In genomic region chr1:11729155-11729497, GRCh38 we compare ENCODE assay signal across 24 cellular contexts. TPM values are rescaled to one million over a fixed set of nuclear protein-coding genes. Genes with fewer than 3 reads are reported as not detected.
A peak's percentile ranks its signal among the peaks of the same experiment; 100 is the strongest.
DNase-seq lines count a peak whose midpoint lies in the region; ATAC-seq, FAIRE-seq and TF ChIP-seq lines count a peak whose summit lies in the region.
"Had no signal": no experiment of that assay in that cellular context is flagged by ENCODE, and none has a peak within 500 bp of the region (broad histone marks: within the 10 kb centered on the region; RNA-seq: fewer than 3 reads in every experiment).

No MANE protein-coding gene starts in this region.

- H3K27me3 Mint-ChIP-seq in astrocyte (ENCODE audit: low read depth, unreplicated experiment) (peaks cover 7% of the 10 kb centered on the region), natural killer cell (ENCODE audit: low read depth in 2 of 2) (no peaks in the 10 kb centered on the region), Calu3 (ENCODE audit: unreplicated experiment) (no peaks in the 10 kb centered on the region)
- H3K27me3 Mint-ChIP-seq: activated B cell treated with CpG ODN at 0.5 μM for 24 hours; activated naive CD4-positive, alpha-beta T cell treated with anti-CD3 and anti-CD28 coated beads, Interleukin-2, amount 50 U/mL, for 24 hours; activated T-helper 17 cell treated with anti-CD3 and anti-CD28 coated beads, Interleukin-2, amount 50 U/mL, for 72 hours had no signal

- 7% methylated on average over 5 of the region's 11 CpGs for WGBS in HepG2 (ENCODE audit: low lambda C conversion rate)
- 64% methylated on average over 3 of the region's 11 CpGs for WGBS in right lobe of liver (ENCODE audit: insufficient coverage, low coverage, low lambda C conversion rate, missing lambda C conversion rate)

- CTCF ChIA-PET in HepG2 (lab: Yijun Ruan, JAX; ENCODE audit: low intra/inter-chr PET ratio, low total read pairs): no interaction called here
- CTCF ChIA-PET in Calu3 (lab: Charles Lee): no interaction called here

- FAIRE-seq in HepG2 (lab: Jason Lieb, UNC) (no peak), astrocyte (lab: Jason Lieb, UNC) (no peak)
- FAIRE-seq: D721Med, kidney had no signal

- no peak overlapping the region for H3K27ac Mint-ChIP-seq in astrocyte (ENCODE audit: unreplicated experiment)
- peak overlapping the region; percentile 88 to 95 for H3K27ac Mint-ChIP-seq in natural killer cell
- no peak overlapping the region for H3K27ac Mint-ChIP-seq in Calu3 (ENCODE audit: unreplicated experiment)
- H3K27ac Mint-ChIP-seq: activated B cell treated with CpG ODN at 0.5 μM for 24 hours; activated T-helper 17 cell treated with anti-CD3 and anti-CD28 coated beads, Interleukin-2, amount 50 U/mL, for 72 hours; T-helper 2 cell treated with Interferon-gamma antibody and Interleukin-4, amounts not matched to agents 5 μg/mL and 100 μg/mL, for 36 hours had no signal

- H3K9ac ChIP-seq in HepG2 (ENCODE audit: insufficient read depth, low read depth, low read length) (no peak overlapping the region), astrocyte (ENCODE audit: low read length) (no peak overlapping the region)

- TF ChIP-seq EP300 in HepG2 (IDR thresholded peaks at IDR 0.05; ENCODE audit: low read depth in 2 of 2, low read length in 2 of 2) (no peak), HepG2 (CRISPR knock-in tag; IDR thresholded peaks at IDR 0.05; ENCODE audit: borderline replicate concordance) (no peak)

- no peak overlapping the region for H3K4me3 ChIP-seq in HepG2 (replicated peaks in 1 of 3; ENCODE audit: insufficient read depth in 1 of 3, low read depth in 2 of 3, low read length in 3 of 3)
- H3K4me3 ChIP-seq in right lobe of liver: no peak overlapping the region
- H3K4me3 ChIP-seq in astrocyte (ENCODE audit: insufficient read depth, low read depth, low read length): no peak overlapping the region
- H3K4me3 ChIP-seq in vagina: no peak overlapping the region

- POLR2A ChIA-PET in HepG2 (lab: Yijun Ruan, JAX): no interaction called here

- TF ChIP-seq RAD21 in HepG2 (CRISPR knock-in tag; IDR thresholded peaks at IDR 0.05): no peak

- H3K9me3 Mint-ChIP-seq in astrocyte (ENCODE audit: unreplicated experiment) (no peaks in the 10 kb centered on the region), natural killer cell (no peaks in the 10 kb centered on the region), Calu3 (ENCODE audit: low read depth, unreplicated experiment) (no peaks in the 10 kb centered on the region)
- H3K9me3 Mint-ChIP-seq: activated B cell treated with CpG ODN at 0.5 μM for 24 hours; activated naive CD4-positive, alpha-beta T cell treated with anti-CD3 and anti-CD28 coated beads, Interleukin-2, amount 50 U/mL, for 24 hours; activated T-helper 17 cell treated with anti-CD3 and anti-CD28 coated beads, Interleukin-2, amount 50 U/mL, for 72 hours; T-helper 2 cell treated with Interferon-gamma antibody and Interleukin-4, amounts not matched to agents 5 μg/mL and 100 μg/mL, for 36 hours had no signal

- no peak overlapping the region for H3K27ac ChIP-seq in HepG2 (ENCODE audit: extremely low read length, insufficient read depth, low read length)
- peak overlapping the region in 1 of 3 donors; percentile 13 for H3K27ac ChIP-seq in right lobe of liver
- no peak overlapping the region for H3K27ac ChIP-seq in astrocyte (ENCODE audit: low read depth, low read length)
- no peak overlapping the region for H3K27ac ChIP-seq in vagina
- H3K27ac ChIP-seq: epithelial cell of prostate had no signal

- H3K36me3 Mint-ChIP-seq in astrocyte (ENCODE audit: low read depth, unreplicated experiment) (no peaks in the 10 kb centered on the region), natural killer cell (no peaks in the 10 kb centered on the region), Calu3 (ENCODE audit: insufficient read depth, unreplicated experiment) (no peaks in the 10 kb centered on the region)
- H3K36me3 Mint-ChIP-seq: activated naive CD4-positive, alpha-beta T cell treated with anti-CD3 and anti-CD28 coated beads, Interleukin-2, amount 50 U/mL, for 24 hours had no signal

- DNase-seq in HepG2 (ENCODE audit: low spot score) (no peak), right lobe of liver (no peak), astrocyte (ENCODE audit: low read depth) (no peak), natural killer cell (no peak), vagina (ENCODE audit: extremely low spot score in 2 of 2) (no peak), Calu3 (no peak), RKO (ENCODE audit: low spot score) (no peak)
- DNase-seq in central memory CD4-positive, alpha-beta T cell: no peak
- DNase-seq: activated B cell treated with CpG ODN at 0.5 μM for 24 hours; activated CD8-positive, alpha-beta memory T cell treated with anti-CD3 and anti-CD28 coated beads, Interleukin-2, amount 50 U/mL, for 4 hours; cerebellar nuclear complex; EL; glutamatergic neuron; kidney; NCI-H1694; NCI-H2171 treated with DMSO at 0.1 percent for 48 hours; stimulated activated CD8-positive, alpha-beta memory T cell treated with anti-CD3 and anti-CD28 coated beads, Interleukin-4, amount 100 ng/mL, for 48 hours had no signal

- H3K4me2 ChIP-seq in HepG2 (ENCODE audit: low read depth, low read length) (peak overlapping the region; percentile 64; the same call in 1 of the 2 replicates), astrocyte (ENCODE audit: low read length) (peak overlapping the region; percentile 1)

- no peak for TF ChIP-seq CTCF in HepG2 (CRISPR knock-in tag; IDR thresholded peaks at IDR 0.05)
- TF ChIP-seq CTCF in right lobe of liver (IDR thresholded peaks at IDR 0.05): no peak
- no peak for TF ChIP-seq CTCF in astrocyte (IDR thresholded peaks at IDR 0.05; ENCODE audit: insufficient read depth, low read depth, low read length)
- TF ChIP-seq CTCF in natural killer cell (IDR thresholded peaks at IDR 0.05): no peak
- TF ChIP-seq CTCF in vagina (IDR thresholded peaks at IDR 0.05): no peak
- TF ChIP-seq CTCF in Calu3 (IDR thresholded peaks at IDR 0.05; ENCODE audit: unreplicated experiment): no peak

- H3K4me1 ChIP-seq in HepG2 (ENCODE audit: insufficient read depth, low read length) (peaks cover 45% of the 10 kb centered on the region), right lobe of liver (peaks cover 0 to 5% (median 0%) of the 10 kb centered on the region in 4 donors), astrocyte (ENCODE audit: insufficient read depth, low read length) (peaks cover 16% of the 10 kb centered on the region), vagina (peaks cover 37% of the 10 kb centered on the region)

- peaks cover 23% of the 10 kb centered on the region for H3K4me1 Mint-ChIP-seq in astrocyte (ENCODE audit: low read depth, unreplicated experiment)
- peaks cover 41 to 44% of the 10 kb centered on the region in 2 donors for H3K4me1 Mint-ChIP-seq in natural killer cell
- no peaks in the 10 kb centered on the region for H3K4me1 Mint-ChIP-seq in Calu3 (ENCODE audit: low read depth, unreplicated experiment)

- H3K36me3 ChIP-seq in HepG2 (replicated peaks in 1 of 2; ENCODE audit: control insufficient read depth in 1 of 2, insufficient read depth in 2 of 2, low read length in 2 of 2) (no peaks in the 10 kb centered on the region), right lobe of liver (no peaks in the 10 kb centered on the region), astrocyte (ENCODE audit: insufficient read depth, low read length) (no peaks in the 10 kb centered on the region), vagina (no peaks in the 10 kb centered on the region)

- H3K9me3 ChIP-seq in HepG2 (ENCODE audit: low read length) (no peaks in the 10 kb centered on the region), right lobe of liver (no peaks in the 10 kb centered on the region), astrocyte (ENCODE audit: insufficient read depth, low read depth, low read length) (no peaks in the 10 kb centered on the region), vagina (no peaks in the 10 kb centered on the region)

- H3K27me3 ChIP-seq in HepG2 (ENCODE audit: control insufficient read depth in 1 of 2, insufficient read depth in 2 of 2, low read length in 2 of 2) (peaks cover 7 to 26% of the 10 kb centered on the region in 2 experiments; a peak in 3 of 5 replicates), right lobe of liver (no peaks in the 10 kb centered on the region), astrocyte (ENCODE audit: insufficient read depth, low read length) (peaks cover 2% of the 10 kb centered on the region), vagina (no peaks in the 10 kb centered on the region)

- H2AFZ ChIP-seq in HepG2 (ENCODE audit: low read length) (no peak overlapping the region), astrocyte (ENCODE audit: low read depth, low read length) (peak overlapping the region; percentile 39)

- BruUV-seq in HepG2 (replicated peaks; lab: Mats Ljungman, UMichigan) (no TSS peak), Calu3 (replicated peaks; lab: Mats Ljungman, UMichigan) (no TSS peak)

- H4K20me1 ChIP-seq in HepG2 (ENCODE audit: insufficient read depth, low read length) (no peaks in the 10 kb centered on the region), astrocyte (ENCODE audit: insufficient read depth, low read length) (no peaks in the 10 kb centered on the region)

- H3K79me2 ChIP-seq in HepG2 (ENCODE audit: insufficient read depth, low read length) (no peaks in the 10 kb centered on the region), astrocyte (ENCODE audit: insufficient read depth, low read length) (no peaks in the 10 kb centered on the region)

- in situ Hi-C loops in HepG2 (cut with HindIII; ENCODE audit: extremely low pct_ligation_motif_present, low pct_unique_long_range_greater_than_20kb): no loop called here

- ATAC-seq in HepG2 (no peak), right lobe of liver (no peak), natural killer cell (no peak)
- ATAC-seq: activated T-helper 17 cell treated with anti-CD3 and anti-CD28 coated beads, Interleukin-2, amount 50 U/mL, for 72 hours; Right ventricle myocardium inferior had no signal

- TF ChIP-seq POLR2A in HepG2 (IDR thresholded peaks at IDR 0.05; ENCODE audit: insufficient read depth in 1 of 2, low read depth in 2 of 2, low read length in 2 of 2) (no peak), right lobe of liver (IDR thresholded peaks at IDR 0.05) (no peak), vagina (IDR thresholded peaks at IDR 0.05) (no peak)

- H3K4me3 Mint-ChIP-seq in astrocyte (ENCODE audit: unreplicated experiment): no peak overlapping the region
- peak overlapping the region; percentile 91 for H3K4me3 Mint-ChIP-seq in natural killer cell
- no peak overlapping the region for H3K4me3 Mint-ChIP-seq in Calu3 (ENCODE audit: low read depth, unreplicated experiment)
- H3K4me3 Mint-ChIP-seq: activated B cell treated with CpG ODN at 0.5 μM for 24 hours had no signal

- intact Hi-C loops in HepG2 (cut with micrococcal nuclease; ENCODE audit: unreplicated experiment): no loop called here
- intact Hi-C loops in right lobe of liver (cut with DNase I): no loop called here
- intact Hi-C loops in natural killer cell (cut with micrococcal nuclease): loop anchor here (10.0 kb wide), 1 partner anchor 694 kb away; no protein-coding TSS in a partner anchor
- intact Hi-C loops in vagina (cut with DNase I): no loop called here
- intact Hi-C loops in Calu3 (cut with micrococcal nuclease; ENCODE audit: unreplicated experiment): no loop called here

RNA-seq across cellular contexts. Expression of gene AGTRAP, which starts 6.8 kb away (rescaled TPM):
- total RNA-seq in HepG2 (2016; rRNA removed; fragmentation: Illumina TruSeq; extraction: Trizol) (15.7 and 32.0 TPM in 2 replicates), right lobe of liver (10 to 100 TPM in 3 of 6 experiments, 1 to 10 TPM in 3; 6.4 to 20.5 (median 11.4) TPM), astrocyte (38.7 and 46.3 TPM in 2 replicates), natural killer cell (100 to 1,000 TPM in 2 of 3 donors, 10 to 100 TPM in 1; 94.6 to 122 (median 104) TPM), vagina (49.4 TPM), Calu3 (2022) (30.4 and 41.2 TPM in 2 replicates)
- 18.6 and 25.8 TPM in 2 replicates for total RNA-seq in HepG2 (2016; cell fraction: cytosol; rRNA removed; fragmentation: Illumina TruSeq; extraction: Trizol; ENCODE audit: low read depth)
- 15.6 and 33.2 TPM in 2 replicates for total RNA-seq in HepG2 (2016; cell fraction: insoluble cytoplasmic fraction; rRNA removed; fragmentation: Illumina TruSeq; extraction: Trizol)
- total RNA-seq in HepG2 (2016; cell fraction: membrane; rRNA removed; fragmentation: Illumina TruSeq; extraction: Trizol): 23.1 and 27.7 TPM in 2 replicates
- total RNA-seq in HepG2 (2016; cell fraction: nucleus; rRNA removed; fragmentation: Illumina TruSeq; extraction: Trizol): 23.8 and 30.7 TPM in 2 replicates
- 28.3 and 35.4 TPM in 2 replicates for polyA plus RNA-seq in HepG2 (2011; rRNA removed)
- 29.2 and 46.7 TPM in 2 replicates for polyA plus RNA-seq in HepG2 (2011; cell fraction: cytosol; rRNA removed)
- polyA plus RNA-seq in HepG2 (2011; cell fraction: nucleus; rRNA removed): 39.3 TPM in 2 replicates
- polyA plus RNA-seq in HepG2 (2012): 22.4 and 25.3 TPM in 2 replicates
- polyA plus RNA-seq in HepG2 (2016; cell fraction: cytosol; fragmentation: Illumina TruSeq; extraction: Trizol; ENCODE audit: low read depth): 25.0 and 27.3 TPM in 2 replicates
- polyA plus RNA-seq in HepG2 (2016; cell fraction: insoluble cytoplasmic fraction; fragmentation: Illumina TruSeq; extraction: Trizol; ENCODE audit: low read depth): 15.8 and 17.2 TPM in 2 replicates
- polyA plus RNA-seq in HepG2 (2016; cell fraction: membrane; fragmentation: Illumina TruSeq; extraction: Trizol; ENCODE audit: low read depth): 26.4 and 29.2 TPM in 2 replicates
- 49.1 and 50.0 TPM in 2 replicates for polyA plus RNA-seq in HepG2 (2016; cell fraction: nucleus; fragmentation: Illumina TruSeq; extraction: Trizol; ENCODE audit: insufficient read depth, low read depth)
- 34.5 and 53.9 TPM in 2 replicates for polyA minus RNA-seq in HepG2 (2011; rRNA and poly(A)+ RNA removed; ENCODE audit: low replicate concordance)
- 15.4 and 16.0 TPM in 2 replicates for polyA minus RNA-seq in HepG2 (2011; cell fraction: cytosol; rRNA and poly(A)+ RNA removed)
- 8.0 and 8.6 TPM in 2 replicates for polyA minus RNA-seq in HepG2 (2011; cell fraction: nucleus; rRNA and poly(A)+ RNA removed)

RNA-seq across cellular contexts. Expression of gene C1orf167, which starts 32.9 kb away (rescaled TPM):
- total RNA-seq in HepG2 (2016; rRNA removed; fragmentation: Illumina TruSeq; extraction: Trizol) (not detected in 2 replicates), right lobe of liver (not detected), astrocyte (not detected in 2 replicates), natural killer cell (under 1 TPM in 1 of 3 donors, not detected in 2; 0.15 TPM), vagina (not detected), Calu3 (2022) (not detected in 2 replicates)
- total RNA-seq in HepG2 (2016; cell fraction: cytosol; rRNA removed; fragmentation: Illumina TruSeq; extraction: Trizol; ENCODE audit: low read depth): not detected in 2 replicates
- total RNA-seq in HepG2 (2016; cell fraction: insoluble cytoplasmic fraction; rRNA removed; fragmentation: Illumina TruSeq; extraction: Trizol): not detected in 2 replicates
- total RNA-seq in HepG2 (2016; cell fraction: membrane; rRNA removed; fragmentation: Illumina TruSeq; extraction: Trizol): not detected in 2 replicates
- total RNA-seq in HepG2 (2016; cell fraction: nucleus; rRNA removed; fragmentation: Illumina TruSeq; extraction: Trizol): not detected in 2 replicates
- not detected in 2 replicates for polyA plus RNA-seq in HepG2 (2011; rRNA removed)
- not detected in 2 replicates for polyA plus RNA-seq in HepG2 (2011; cell fraction: cytosol; rRNA removed)
- 0.19 TPM in 1 of 2 replicates, not detected in the other for polyA plus RNA-seq in HepG2 (2011; cell fraction: nucleus; rRNA removed)
- polyA plus RNA-seq in HepG2 (2012): 0.72 TPM in 1 of 2 replicates, not detected in the other
- polyA plus RNA-seq in HepG2 (2016; cell fraction: cytosol; fragmentation: Illumina TruSeq; extraction: Trizol; ENCODE audit: low read depth): not detected in 2 replicates
- polyA plus RNA-seq in HepG2 (2016; cell fraction: insoluble cytoplasmic fraction; fragmentation: Illumina TruSeq; extraction: Trizol; ENCODE audit: low read depth): not detected in 2 replicates
- not detected in 2 replicates for polyA plus RNA-seq in HepG2 (2016; cell fraction: membrane; fragmentation: Illumina TruSeq; extraction: Trizol; ENCODE audit: low read depth)
- polyA plus RNA-seq in HepG2 (2016; cell fraction: nucleus; fragmentation: Illumina TruSeq; extraction: Trizol; ENCODE audit: insufficient read depth, low read depth): not detected in 2 replicates
- polyA minus RNA-seq in HepG2 (2011; rRNA and poly(A)+ RNA removed; ENCODE audit: low replicate concordance): not detected in 2 replicates
- not detected in 2 replicates for polyA minus RNA-seq in HepG2 (2011; cell fraction: cytosol; rRNA and poly(A)+ RNA removed)
- polyA minus RNA-seq in HepG2 (2011; cell fraction: nucleus; rRNA and poly(A)+ RNA removed): not detected in 2 replicates
- total RNA-seq: activated B cell treated with CpG ODN at 0.5 μM for 24 hours; activated T-helper 17 cell treated with anti-CD3 and anti-CD28 coated beads, Interleukin-2, amount 50 U/mL, for 72 hours; pulmonary artery endothelial cell had no signal

RNA-seq across cellular contexts. Expression of gene DRAXIN, which starts 37.6 kb away (rescaled TPM):
- total RNA-seq in HepG2 (2016; rRNA removed; fragmentation: Illumina TruSeq; extraction: Trizol): 0.02 TPM in 1 of 2 replicates, not detected in the other
- total RNA-seq in HepG2 (2016; cell fraction: cytosol; rRNA removed; fragmentation: Illumina TruSeq; extraction: Trizol; ENCODE audit: low read depth): not detected in 2 replicates
- 0.02 TPM in 1 of 2 replicates, not detected in the other for total RNA-seq in HepG2 (2016; cell fraction: insoluble cytoplasmic fraction; rRNA removed; fragmentation: Illumina TruSeq; extraction: Trizol)
- not detected in 2 replicates for total RNA-seq in HepG2 (2016; cell fraction: membrane; rRNA removed; fragmentation: Illumina TruSeq; extraction: Trizol)
- total RNA-seq in HepG2 (2016; cell fraction: nucleus; rRNA removed; fragmentation: Illumina TruSeq; extraction: Trizol): not detected in 2 replicates
- not detected in 2 replicates for polyA plus RNA-seq in HepG2 (2011; rRNA removed)
- under 0.01 TPM in 1 of 2 replicates, not detected in the other for polyA plus RNA-seq in HepG2 (2011; cell fraction: cytosol; rRNA removed)
- not detected in 2 replicates for polyA plus RNA-seq in HepG2 (2011; cell fraction: nucleus; rRNA removed)
- not detected in 2 replicates for polyA plus RNA-seq in HepG2 (2012)
- not detected in 2 replicates for polyA plus RNA-seq in HepG2 (2016; cell fraction: cytosol; fragmentation: Illumina TruSeq; extraction: Trizol; ENCODE audit: low read depth)
- not detected in 2 replicates for polyA plus RNA-seq in HepG2 (2016; cell fraction: insoluble cytoplasmic fraction; fragmentation: Illumina TruSeq; extraction: Trizol; ENCODE audit: low read depth)
- polyA plus RNA-seq in HepG2 (2016; cell fraction: membrane; fragmentation: Illumina TruSeq; extraction: Trizol; ENCODE audit: low read depth): not detected in 2 replicates
- 0.05 TPM in 1 of 2 replicates, not detected in the other for polyA plus RNA-seq in HepG2 (2016; cell fraction: nucleus; fragmentation: Illumina TruSeq; extraction: Trizol; ENCODE audit: insufficient read depth, low read depth)
- polyA minus RNA-seq in HepG2 (2011; rRNA and poly(A)+ RNA removed; ENCODE audit: low replicate concordance): 0.09 and 0.10 TPM in 2 replicates
- polyA minus RNA-seq in HepG2 (2011; cell fraction: cytosol; rRNA and poly(A)+ RNA removed): not detected in 2 replicates
- not detected in 2 replicates for polyA minus RNA-seq in HepG2 (2011; cell fraction: nucleus; rRNA and poly(A)+ RNA removed)
- total RNA-seq in right lobe of liver: not detected
- total RNA-seq in astrocyte: 0.79 and 1.7 TPM in 2 replicates
- 10 to 100 TPM; 10.9 to 24.9 (median 12.1) TPM for total RNA-seq in natural killer cell
- total RNA-seq in vagina: not detected
- not detected in 2 replicates for total RNA-seq in Calu3 (2022)

RNA-seq across cellular contexts. Expression of gene MAD2L2, which starts 48.2 kb away (rescaled TPM):
- 37.6 and 53.8 TPM in 2 replicates for total RNA-seq in HepG2 (2016; rRNA removed; fragmentation: Illumina TruSeq; extraction: Trizol)
- 164 and 195 TPM in 2 replicates for total RNA-seq in HepG2 (2016; cell fraction: cytosol; rRNA removed; fragmentation: Illumina TruSeq; extraction: Trizol; ENCODE audit: low read depth)
- total RNA-seq in HepG2 (2016; cell fraction: insoluble cytoplasmic fraction; rRNA removed; fragmentation: Illumina TruSeq; extraction: Trizol): 34.8 and 55.0 TPM in 2 replicates
- 127 and 152 TPM in 2 replicates for total RNA-seq in HepG2 (2016; cell fraction: membrane; rRNA removed; fragmentation: Illumina TruSeq; extraction: Trizol)
- total RNA-seq in HepG2 (2016; cell fraction: nucleus; rRNA removed; fragmentation: Illumina TruSeq; extraction: Trizol): 28.6 and 32.6 TPM in 2 replicates
- 51.8 and 53.0 TPM in 2 replicates for polyA plus RNA-seq in HepG2 (2011; rRNA removed)
- 56.2 and 86.8 TPM in 2 replicates for polyA plus RNA-seq in HepG2 (2011; cell fraction: cytosol; rRNA removed)
- 69.0 and 73.0 TPM in 2 replicates for polyA plus RNA-seq in HepG2 (2011; cell fraction: nucleus; rRNA removed)
- 33.6 and 38.0 TPM in 2 replicates for polyA plus RNA-seq in HepG2 (2012)
- polyA plus RNA-seq in HepG2 (2016; cell fraction: cytosol; fragmentation: Illumina TruSeq; extraction: Trizol; ENCODE audit: low read depth): 231 and 260 TPM in 2 replicates
- polyA plus RNA-seq in HepG2 (2016; cell fraction: insoluble cytoplasmic fraction; fragmentation: Illumina TruSeq; extraction: Trizol; ENCODE audit: low read depth): 43.5 and 51.8 TPM in 2 replicates
- 147 and 163 TPM in 2 replicates for polyA plus RNA-seq in HepG2 (2016; cell fraction: membrane; fragmentation: Illumina TruSeq; extraction: Trizol; ENCODE audit: low read depth)
- polyA plus RNA-seq in HepG2 (2016; cell fraction: nucleus; fragmentation: Illumina TruSeq; extraction: Trizol; ENCODE audit: insufficient read depth, low read depth): 60.5 and 63.4 TPM in 2 replicates
- polyA minus RNA-seq in HepG2 (2011; rRNA and poly(A)+ RNA removed; ENCODE audit: low replicate concordance): 65.7 and 126 TPM in 2 replicates
- 20.8 and 24.6 TPM in 2 replicates for polyA minus RNA-seq in HepG2 (2011; cell fraction: cytosol; rRNA and poly(A)+ RNA removed)
- 15.5 and 18.3 TPM in 2 replicates for polyA minus RNA-seq in HepG2 (2011; cell fraction: nucleus; rRNA and poly(A)+ RNA removed)
- total RNA-seq in right lobe of liver: 10 to 100 TPM; 18.0 to 66.4 (median 29.7) TPM
- 29.3 and 30.1 TPM in 2 replicates for total RNA-seq in astrocyte
- total RNA-seq in natural killer cell: 10 to 100 TPM; 50.6 to 66.0 (median 60.4) TPM
- 30.0 TPM for total RNA-seq in vagina
- 19.2 and 23.4 TPM in 2 replicates for total RNA-seq in Calu3 (2022)

Comparison
In these comparisons a context has a peak if more than half of its experiments do, and no peak if none do; other contexts are left out.
1. H3K27ac Mint-ChIP-seq: peak in natural killer cell (2 of 2); none in astrocyte (single experiment) and Calu3 (single experiment).